ENCODE assay signal across 20 cellular contexts in the genomic region with DNA sequence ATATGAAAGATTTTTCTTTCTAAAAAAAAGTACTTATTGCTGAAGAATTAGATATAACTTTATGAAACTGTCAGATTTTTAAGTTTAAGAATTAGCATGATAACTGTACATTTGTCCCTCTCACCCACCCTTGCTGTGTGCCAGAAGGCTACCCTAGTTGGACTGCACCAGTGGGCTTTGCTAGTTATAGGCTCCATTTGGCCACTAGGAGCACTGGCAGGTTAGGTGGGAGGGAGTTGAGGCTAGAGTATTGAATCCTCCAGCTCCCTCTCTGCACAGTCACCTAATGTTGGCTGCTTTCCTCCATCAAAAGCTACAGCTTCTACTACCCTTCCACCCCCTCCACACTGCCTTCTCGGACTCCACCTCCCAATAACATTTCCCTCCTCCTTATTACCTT.
"Had no signal": no experiment of that assay in that cellular context is flagged by ENCODE, and none has a peak within 500 bp of the region (broad histone marks: within the 10 kb centered on the region; RNA-seq: fewer than 3 reads in every experiment).

No MANE protein-coding gene starts in this region.

- H3K27ac Mint-ChIP-seq: naive thymus-derived CD4-positive, alpha-beta T cell; nephron progenitor cell; stimulated activated memory B cell treated with anti-CD40 and anti-IgM and Interleukin-4, amounts not matched to agents 10 μg/mL and 1 μg/mL and 100 μg/mL, for 72 hours; stimulated activated naive CD8-positive, alpha-beta T cell treated with anti-CD3 and anti-CD28 coated beads, Interleukin-15, amount 100 ng/mL, for 72 hours had no signal

- H3K79me2 ChIP-seq: hepatocyte, parathyroid adenoma had no signal

- H3K9me3 Mint-ChIP-seq: naive thymus-derived CD4-positive, alpha-beta T cell; nephron progenitor cell; stimulated activated memory B cell treated with anti-CD40 and anti-IgM and Interleukin-4, amounts not matched to agents 10 μg/mL and 1 μg/mL and 100 μg/mL, for 72 hours; stimulated activated naive CD8-positive, alpha-beta T cell treated with anti-CD3 and anti-CD28 coated beads, Interleukin-15, amount 100 ng/mL, for 72 hours had no signal

- H3K9me3 ChIP-seq: esophagus squamous epithelium, gastroesophageal sphincter, psoas muscle, right lobe of liver, testis, tibial nerve had no signal

- ATAC-seq: gastroesophageal sphincter; left colon; naive thymus-derived CD4-positive, alpha-beta T cell; psoas muscle; right lobe of liver; stimulated activated memory B cell treated with anti-CD40 and anti-IgM and Interleukin-4, amounts not matched to agents 10 μg/mL and 1 μg/mL and 100 μg/mL, for 72 hours; stimulated activated naive CD8-positive, alpha-beta T cell treated with anti-CD3 and anti-CD28 coated beads, Interleukin-15, amount 100 ng/mL, for 72 hours had no signal

- H3K4me3 Mint-ChIP-seq: naive thymus-derived CD4-positive, alpha-beta T cell; nephron progenitor cell; stimulated activated memory B cell treated with anti-CD40 and anti-IgM and Interleukin-4, amounts not matched to agents 10 μg/mL and 1 μg/mL and 100 μg/mL, for 72 hours; stimulated activated naive CD8-positive, alpha-beta T cell treated with anti-CD3 and anti-CD28 coated beads, Interleukin-15, amount 100 ng/mL, for 72 hours had no signal

- H3K36me3 Mint-ChIP-seq: naive thymus-derived CD4-positive, alpha-beta T cell; stimulated activated memory B cell treated with anti-CD40 and anti-IgM and Interleukin-4, amounts not matched to agents 10 μg/mL and 1 μg/mL and 100 μg/mL, for 72 hours had no signal

- H3K4me2 ChIP-seq: hepatocyte had no signal

- H3K9ac ChIP-seq: parathyroid adenoma had no signal

- H3K27me3 ChIP-seq: esophagus squamous epithelium, gastroesophageal sphincter, hepatocyte, right lobe of liver, testis, tibial nerve had no signal

- H3K4me1 ChIP-seq: esophagus squamous epithelium, gastroesophageal sphincter, parathyroid adenoma, psoas muscle, right lobe of liver, testis, tibial nerve had no signal

- H3K4me3 ChIP-seq: esophagus squamous epithelium, gastroesophageal sphincter, hepatocyte, psoas muscle, right lobe of liver, testis, tibial nerve had no signal

- H3K27ac ChIP-seq: epithelial cell of prostate, esophagus squamous epithelium, gastroesophageal sphincter, hepatocyte, parathyroid adenoma, psoas muscle, right lobe of liver, tibial nerve had no signal

- H2AFZ ChIP-seq: hepatocyte, parathyroid adenoma had no signal

- H3K4me1 Mint-ChIP-seq: naive thymus-derived CD4-positive, alpha-beta T cell; stimulated activated memory B cell treated with anti-CD40 and anti-IgM and Interleukin-4, amounts not matched to agents 10 μg/mL and 1 μg/mL and 100 μg/mL, for 72 hours; stimulated activated naive CD8-positive, alpha-beta T cell treated with anti-CD3 and anti-CD28 coated beads, Interleukin-15, amount 100 ng/mL, for 72 hours had no signal

- DNase-seq: effector memory CD4-positive, alpha-beta T cell; esophagus squamous epithelium; foreskin fibroblast; kidney; left colon; mesendoderm; naive thymus-derived CD4-positive, alpha-beta T cell; nephron progenitor cell; psoas muscle; retina; right lobe of liver; stimulated activated CD4-positive, alpha-beta T cell treated with anti-CD3 and anti-CD28 coated beads, Interleukin-4, amount 100 ng/mL, for 1 hour; stimulated activated naive CD8-positive, alpha-beta T cell treated with anti-CD3 and anti-CD28 coated beads, Interleukin-15, amount 100 ng/mL, for 72 hours; testis had no signal

- H3K27me3 Mint-ChIP-seq: stimulated activated memory B cell treated with anti-CD40 and anti-IgM and Interleukin-4, amounts not matched to agents 10 μg/mL and 1 μg/mL and 100 μg/mL, for 72 hours; stimulated activated naive CD8-positive, alpha-beta T cell treated with anti-CD3 and anti-CD28 coated beads, Interleukin-15, amount 100 ng/mL, for 72 hours had no signal

- FAIRE-seq: kidney had no signal

- H3K36me3 ChIP-seq: esophagus squamous epithelium, gastroesophageal sphincter, right lobe of liver, tibial nerve had no signal
